ENCODE assay signal across 10 cellular contexts in the genomic region with DNA sequence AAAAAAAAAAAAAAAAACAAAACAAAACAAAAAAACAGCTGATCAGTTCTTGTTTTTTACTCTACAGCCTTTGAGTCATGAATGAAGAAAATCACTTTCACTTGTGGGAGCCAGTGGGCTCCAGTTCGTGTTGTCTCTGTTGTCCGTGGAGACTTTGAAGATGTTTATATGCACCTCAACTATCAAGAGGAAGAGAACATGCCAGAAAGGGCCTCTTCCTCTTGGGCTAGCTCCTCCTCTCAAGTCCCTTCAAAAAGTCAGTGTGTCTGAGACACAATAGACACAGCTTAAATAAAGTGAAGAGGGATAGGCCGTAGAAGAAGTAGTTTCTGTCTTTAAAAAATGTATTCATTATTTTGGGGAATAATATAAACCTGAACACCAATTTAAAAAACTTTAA.
DNase-seq lines count a peak whose midpoint lies in the region; ATAC-seq, FAIRE-seq and TF ChIP-seq lines count a peak whose summit lies in the region.
"Had no signal": no experiment of that assay in that cellular context is flagged by ENCODE, and none has a peak within 500 bp of the region (broad histone marks: within the 10 kb centered on the region; RNA-seq: fewer than 3 reads in every experiment).

No MANE protein-coding gene starts in this region.

- H4K5ac ChIP-seq in IMR-90 (ENCODE audit: low read depth, low read length), result peak overlapping the region; percentile 58; the same call in 1 of the 2 replicates

- no peak overlapping the region for H2BK5ac ChIP-seq in IMR-90 (ENCODE audit: low read depth, low read length, poor library complexity, severe bottlenecking)

- BruUV-seq in IMR-90 (replicated peaks; lab: Mats Ljungman, UMichigan), result no TSS peak

- no peak overlapping the region for H3K14ac ChIP-seq in IMR-90 (replicated peaks; ENCODE audit: low read depth, low read length)

- no peak for DNase-seq in activated T-cell treated with anti-CD3 and anti-CD28 coated beads, Interleukin-2, amount 50 U/mL, for 24 hours
- no peak for DNase-seq in activated T-cell treated with anti-CD3 and anti-CD28 coated beads for 4 hours
- DNase-seq in IMR-90, result no peak
- peak; percentile 37 for DNase-seq in activated T-helper 1 cell treated with anti-CD3 and anti-CD28 coated beads, Interleukin-12 subunit alpha, Interleukin-12 subunit beta, Interleukin-2, Interleukin-4 antibody, amounts not matched to agents 30 ng/mL and 10 ng/mL and 1 ng/mL, durations not matched to agents 14 hours and 24 hours and 36 hours (ENCODE audit: low spot score)
- DNase-seq in psoas muscle, result no peak
- DNase-seq in hippocampal formation (lab: John Stamatoyannopoulos, UW), result no peak
- no peak for DNase-seq in cerebellum (ENCODE audit: low spot score)
- DNase-seq in kidney, result no peak
- DNase-seq: endodermal cell; stimulated activated CD8-positive, alpha-beta memory T cell treated with anti-CD3 and anti-CD28 coated beads, Interleukin-4, amount 100 ng/mL, for 48 hours had no signal

- no peaks in the 10 kb centered on the region for H3K9me1 ChIP-seq in IMR-90 (ENCODE audit: insufficient read depth, low read length)

- H3K9me3 Mint-ChIP-seq in activated T-cell treated with anti-CD3 and anti-CD28 coated beads, Interleukin-2, amount 50 U/mL, for 24 hours, result no peaks in the 10 kb centered on the region
- no peaks in the 10 kb centered on the region for H3K9me3 Mint-ChIP-seq in activated T-helper 1 cell treated with anti-CD3 and anti-CD28 coated beads, Interleukin-12 subunit alpha, Interleukin-12 subunit beta, Interleukin-2, Interleukin-4 antibody, amounts not matched to agents 30 ng/mL and 10 ng/mL and 1 ng/mL, durations not matched to agents 14 hours and 24 hours and 36 hours
- H3K9me3 Mint-ChIP-seq: endodermal cell had no signal

- H3K27ac ChIP-seq in IMR-90 (ENCODE audit: insufficient read depth, low read length) (no peak overlapping the region), psoas muscle (peak overlapping the region; percentile 27), kidney (ENCODE audit: low read depth in 2 of 2, low read length in 2 of 2) (no peak overlapping the region)

- no peaks in the 10 kb centered on the region for H3K36me3 Mint-ChIP-seq in activated T-cell treated with anti-CD3 and anti-CD28 coated beads, Interleukin-2, amount 50 U/mL, for 24 hours (ENCODE audit: low read depth)
- peaks cover 4% of the 10 kb centered on the region for H3K36me3 Mint-ChIP-seq in activated T-helper 1 cell treated with anti-CD3 and anti-CD28 coated beads, Interleukin-12 subunit alpha, Interleukin-12 subunit beta, Interleukin-2, Interleukin-4 antibody, amounts not matched to agents 30 ng/mL and 10 ng/mL and 1 ng/mL, durations not matched to agents 14 hours and 24 hours and 36 hours (ENCODE audit: low read depth)

- no peaks in the 10 kb centered on the region for H3K27me3 Mint-ChIP-seq in activated T-cell treated with anti-CD3 and anti-CD28 coated beads, Interleukin-2, amount 50 U/mL, for 24 hours
- H3K27me3 Mint-ChIP-seq in activated T-helper 1 cell treated with anti-CD3 and anti-CD28 coated beads, Interleukin-12 subunit alpha, Interleukin-12 subunit beta, Interleukin-2, Interleukin-4 antibody, amounts not matched to agents 30 ng/mL and 10 ng/mL and 1 ng/mL, durations not matched to agents 14 hours and 24 hours and 36 hours (ENCODE audit: insufficient read depth), result no peaks in the 10 kb centered on the region

- intact Hi-C loops in IMR-90 (cut with micrococcal nuclease) (no loop called here), psoas muscle (cut with DNase I) (no loop called here), kidney (cut with DNase I) (no loop called here)
- intact Hi-C loops in activated T-helper 1 cell treated with anti-CD3 and anti-CD28 coated beads, Interleukin-12 subunit alpha, Interleukin-12 subunit beta, Interleukin-2, Interleukin-4 antibody, amounts not matched to agents 30 ng/mL and 10 ng/mL and 1 ng/mL, durations not matched to agents 14 hours and 24 hours and 36 hours (cut with micrococcal nuclease), result loop anchor here (1.0 to 10.0 kb wide), 4 partner anchors 395 to 627 kb away; partner anchors contain the start of genes CLOCK and TMEM165

- H3K9me3 ChIP-seq in IMR-90 (ENCODE audit: control insufficient read depth, insufficient read depth, low read length) (no peaks in the 10 kb centered on the region), psoas muscle (no peaks in the 10 kb centered on the region), kidney (ENCODE audit: control insufficient read depth in 1 of 2, low read length in 2 of 2) (no peaks in the 10 kb centered on the region)

- no peak for TF ChIP-seq POLR2A in IMR-90 (IDR thresholded peaks at IDR 0.05; ENCODE audit: low read depth, low read length)

- peak overlapping the region; percentile 44 for H3K4me3 Mint-ChIP-seq in activated T-cell treated with anti-CD3 and anti-CD28 coated beads, Interleukin-2, amount 50 U/mL, for 24 hours
- H3K4me3 Mint-ChIP-seq in activated T-helper 1 cell treated with anti-CD3 and anti-CD28 coated beads, Interleukin-12 subunit alpha, Interleukin-12 subunit beta, Interleukin-2, Interleukin-4 antibody, amounts not matched to agents 30 ng/mL and 10 ng/mL and 1 ng/mL, durations not matched to agents 14 hours and 24 hours and 36 hours, result peak overlapping the region; percentile 48
- H3K4me3 Mint-ChIP-seq: endodermal cell had no signal

- H3K56ac ChIP-seq in IMR-90 (ENCODE audit: extremely low read depth, insufficient read depth, low read length), result no peak overlapping the region

- WGBS in IMR-90 (ENCODE audit: extremely low coverage in 2 of 2, insufficient read length in 1 of 2), 2 experiments, result no CpG with 5 or more reads among the region's 3 CpGs
- WGBS in psoas muscle, 3 donors, result 51 to 63% (median 57%) methylated on average over 3 of the region's 3 CpGs

- H4K91ac ChIP-seq in IMR-90 (ENCODE audit: insufficient read depth, low read depth, low read length), result no peak overlapping the region

- no peak overlapping the region for H2BK15ac ChIP-seq in IMR-90 (ENCODE audit: low read depth, low read length)

- no peak overlapping the region for H2AK9ac ChIP-seq in IMR-90 (replicated peaks; ENCODE audit: low read depth, low read length, poor library complexity)

- H4K20me1 ChIP-seq in IMR-90 (ENCODE audit: insufficient read depth, low read length), result no peaks in the 10 kb centered on the region

- no peak overlapping the region for H2BK120ac ChIP-seq in IMR-90 (ENCODE audit: low read depth, low read length)

- H2BK20ac ChIP-seq in IMR-90 (ENCODE audit: low read depth, low read length), result no peak overlapping the region

- H4K8ac ChIP-seq in IMR-90 (ENCODE audit: low read depth in 2 of 2, low read length in 2 of 2), result no peak overlapping the region

- H3K4ac ChIP-seq in IMR-90 (ENCODE audit: low read depth, low read length), result no peak overlapping the region

- no peak overlapping the region for H2AK5ac ChIP-seq in IMR-90 (ENCODE audit: low read depth, low read length)

- H3K27me3 ChIP-seq in IMR-90 (ENCODE audit: control insufficient read depth, insufficient read depth, low read length) (peaks cover 2% of the 10 kb centered on the region; the same call in 1 of the 2 replicates), psoas muscle (ENCODE audit: insufficient read depth in 3 of 3, low read length in 2 of 3) (no peaks in the 10 kb centered on the region)

- dilution Hi-C loops in IMR-90 (cut with HindIII; ENCODE audit: low sequenced_read_pairs, unreplicated experiment), result no loop called here

- no peak overlapping the region for H2AFZ ChIP-seq in IMR-90 (replicated peaks; ENCODE audit: low read length, poor library complexity)

- POLR2A ChIA-PET in IMR-90 (lab: Charles Lee; ENCODE audit: unreplicated experiment), result no interaction called here

- peak overlapping the region; percentile 70 for H3K27ac Mint-ChIP-seq in activated T-cell treated with anti-CD3 and anti-CD28 coated beads, Interleukin-2, amount 50 U/mL, for 24 hours
- peak overlapping the region; percentile 87 for H3K27ac Mint-ChIP-seq in activated T-helper 1 cell treated with anti-CD3 and anti-CD28 coated beads, Interleukin-12 subunit alpha, Interleukin-12 subunit beta, Interleukin-2, Interleukin-4 antibody, amounts not matched to agents 30 ng/mL and 10 ng/mL and 1 ng/mL, durations not matched to agents 14 hours and 24 hours and 36 hours
- H3K27ac Mint-ChIP-seq: endodermal cell had no signal

- ATAC-seq in IMR-90 (ENCODE audit: low read depth) (no peak), psoas muscle (no peak)

- TF ChIP-seq CTCF in IMR-90 (conservative IDR thresholded peaks at IDR 0.05; ENCODE audit: low read depth, low read length), result no peak
- TF ChIP-seq CTCF in psoas muscle (IDR thresholded peaks at IDR 0.05), result no peak
- no peak for TF ChIP-seq CTCF in kidney (IDR thresholded peaks at IDR 0.05; ENCODE audit: borderline replicate concordance, extremely low read depth, insufficient read depth)

- no peak for FAIRE-seq in kidney (lab: Jason Lieb, UNC)

- H3K36me3 ChIP-seq in IMR-90 (ENCODE audit: control insufficient read depth, insufficient read depth, low read length), result no peaks in the 10 kb centered on the region
- H3K36me3 ChIP-seq in psoas muscle (ENCODE audit: insufficient read depth in 1 of 2, low read depth in 1 of 2), result no peaks in the 10 kb centered on the region
- H3K36me3 ChIP-seq in kidney (ENCODE audit: control insufficient read depth in 1 of 2, insufficient read depth in 2 of 2, low read length in 2 of 2), result no peaks in the 10 kb centered on the region

- H3K4me3 ChIP-seq in IMR-90 (ENCODE audit: insufficient read depth, low read depth, low read length), result no peak overlapping the region
- no peak overlapping the region for H3K4me3 ChIP-seq in psoas muscle
- H3K4me3 ChIP-seq in kidney (ENCODE audit: low read length in 2 of 2), result no peak overlapping the region

- no peak overlapping the region for H3K18ac ChIP-seq in IMR-90 (ENCODE audit: low read depth, low read length)

- H3K23ac ChIP-seq in IMR-90 (ENCODE audit: low read depth, low read length), result no peak overlapping the region

- TF ChIP-seq RAD21 in IMR-90 (IDR thresholded peaks at IDR 0.05; ENCODE audit: low read length), result no peak

- H3K4me1 ChIP-seq in IMR-90 (ENCODE audit: control insufficient read depth, insufficient read depth, low read length), result no peaks in the 10 kb centered on the region
- H3K4me1 ChIP-seq in psoas muscle, result no peaks in the 10 kb centered on the region
- no peaks in the 10 kb centered on the region for H3K4me1 ChIP-seq in kidney (ENCODE audit: control insufficient read depth in 1 of 2, insufficient read depth in 1 of 2, low read depth in 1 of 2, low read length in 2 of 2)

- in situ Hi-C loops in IMR-90 (cut with MboI; ENCODE audit: low sequenced_read_pairs), result no loop called here

- CTCF ChIA-PET in IMR-90 (lab: Yijun Ruan, JAX), result interaction anchor here (0.6 kb wide), 1 partner anchor 408 kb away, joined by 3 read pairs; no protein-coding TSS in a partner anchor

- peaks cover 40% of the 10 kb centered on the region for H3K4me1 Mint-ChIP-seq in activated T-cell treated with anti-CD3 and anti-CD28 coated beads, Interleukin-2, amount 50 U/mL, for 24 hours (ENCODE audit: low read depth)
- H3K4me1 Mint-ChIP-seq in activated T-helper 1 cell treated with anti-CD3 and anti-CD28 coated beads, Interleukin-12 subunit alpha, Interleukin-12 subunit beta, Interleukin-2, Interleukin-4 antibody, amounts not matched to agents 30 ng/mL and 10 ng/mL and 1 ng/mL, durations not matched to agents 14 hours and 24 hours and 36 hours (ENCODE audit: low read depth), result peaks cover 34% of the 10 kb centered on the region

- no peaks in the 10 kb centered on the region for H3K79me1 ChIP-seq in IMR-90 (ENCODE audit: low read depth in 1 of 2, low read length in 2 of 2)

- no peak overlapping the region for H3K9ac ChIP-seq in IMR-90 (ENCODE audit: low read depth, low read length)
- no peak overlapping the region for H3K9ac ChIP-seq in kidney (ENCODE audit: low read length in 2 of 2)

- H3K4me2 ChIP-seq in IMR-90 (ENCODE audit: low read depth, low read length), result no peak overlapping the region
